30 cellular contexts compared by ENCODE assay signal in the genomic region with DNA sequence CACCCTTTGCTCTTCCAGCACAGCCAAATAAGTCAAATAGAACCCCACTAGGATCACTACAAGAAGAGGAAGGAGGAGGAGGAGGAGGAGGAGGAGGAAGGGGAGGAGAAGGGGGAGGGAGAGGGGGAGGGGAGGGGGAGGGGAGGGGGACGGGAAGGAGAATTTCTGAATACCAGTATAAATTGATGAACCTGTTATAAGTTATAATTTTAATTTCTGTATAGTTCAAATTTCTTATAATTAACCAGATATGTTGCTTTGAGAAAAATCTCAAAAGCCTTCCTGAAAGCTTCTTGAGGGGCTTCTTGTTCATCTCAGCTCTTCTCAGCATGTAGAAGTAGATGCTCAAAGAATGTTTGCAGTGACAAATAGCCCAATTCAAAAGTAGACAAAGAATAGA. TPM values are rescaled to one million over a fixed set of nuclear protein-coding genes. Genes with fewer than 3 reads are reported as not detected.
"Had no signal": no experiment of that assay in that cellular context is flagged by ENCODE, and none has a peak within 500 bp of the region (broad histone marks: within the 10 kb centered on the region; RNA-seq: fewer than 3 reads in every experiment).

No MANE protein-coding gene starts in this region.

- DNase-seq: activated B cell treated with CpG ODN at 0.5 μM for 24 hours; activated CD4-positive, alpha-beta memory T cell treated with anti-CD3 and anti-CD28 coated beads for 36 hours; activated CD4-positive, alpha-beta T cell treated with anti-CD3 and anti-CD28 coated beads for 4 hours; activated CD4-positive, alpha-beta T cell treated with anti-CD3 and anti-CD28 coated beads, Interleukin-2, amount 10 ng/mL, durations not matched to agents 24 days and 14 days; activated CD4-positive, alpha-beta T cell treated with anti-CD3 and anti-CD28 coated beads, Interleukin-2, amount 50 U/mL, for 1 hour; activated CD4-positive, alpha-beta T cell treated with anti-CD3 and anti-CD28 coated beads, Interleukin-2, amount 50 U/mL, for 4 hours; activated CD4-positive, CD25-positive, alpha-beta regulatory T cell treated with anti-CD3 and anti-CD28 coated beads, Interleukin-2, amount 50 U/mL, for 72 hours; activated CD8-positive, alpha-beta memory T cell treated with anti-CD3 and anti-CD28 coated beads, Interleukin-2, amount 50 U/mL, for 4 hours; activated CD8-positive, alpha-beta T cell treated with anti-CD3 and anti-CD28 coated beads for 36 hours; activated effector memory CD4-positive, alpha-beta T cell treated with Interleukin-2 at 50 U/mL for 16 hours; activated gamma-delta T cell; activated naive CD4-positive, alpha-beta T cell treated with anti-CD3 and anti-CD28 coated beads, Interleukin-2, amount 10 ng/mL, durations not matched to agents 7 days and 5 days; activated naive CD4-positive, alpha-beta T cell treated with Interleukin-2 at 50 U/mL for 16 hours; activated naive CD8-positive, alpha-beta T cell treated with anti-CD3 and anti-CD28 coated beads, Interleukin-2, amount 10 ng/mL, durations not matched to agents 7 days and 5 days; activated naive CD8-positive, alpha-beta T cell treated with anti-CD3 and anti-CD28 coated beads, Interleukin-2, amount 50 U/mL, for 24 hours; activated T-cell treated with anti-CD3 and anti-CD28 coated beads, Interleukin-2, amount 50 U/mL, for 24 hours; activated T-cell treated with anti-CD3 and anti-CD28 coated beads, Interleukin-2, amount 50 U/mL, for 48 hours; amygdala; anterior cingulate cortex; caudate nucleus; cerebellar nuclear complex; T-helper 2 cell; T-helper 9 cell had no signal

- FAIRE-seq: bronchial epithelial cell, TTC549 had no signal

- H3K4me3 ChIP-seq: ascending aorta, cardiac muscle cell had no signal

- H3K27ac ChIP-seq: ascending aorta, cardiac muscle cell, VCaP had no signal

- H3K27me3 ChIP-seq: ascending aorta, cardiac muscle cell had no signal

- H3K9me3 ChIP-seq: ascending aorta had no signal

- H3K36me3 ChIP-seq: ascending aorta, cardiac muscle cell had no signal

- ATAC-seq: activated CD8-positive, alpha-beta T cell treated with anti-CD3 and anti-CD28 coated beads for 36 hours; activated naive CD8-positive, alpha-beta T cell treated with anti-CD3 and anti-CD28 coated beads, Interleukin-2, amount 50 U/mL, for 24 hours had no signal

RNA-seq across cellular contexts. Expression of a gene that starts 15.0 kb away (rescaled TPM):
- total RNA-seq: activated CD4-positive, alpha-beta memory T cell treated with anti-CD3 and anti-CD28 coated beads for 36 hours; activated CD4-positive, alpha-beta T cell treated with anti-CD3 and anti-CD28 coated beads, Interleukin-2, amount 10 ng/mL, durations not matched to agents 24 days and 14 days; activated CD8-positive, alpha-beta memory T cell treated with anti-CD3 and anti-CD28 coated beads for 36 hours; activated CD8-positive, alpha-beta T cell treated with anti-CD3 and anti-CD28 coated beads for 36 hours; activated naive CD8-positive, alpha-beta T cell treated with anti-CD3 and anti-CD28 coated beads, Interleukin-2, amount 10 ng/mL, durations not matched to agents 7 days and 5 days; activated T-helper 2 cell treated with anti-CD3 and anti-CD28 coated beads, Interferon-gamma antibody, Interleukin-2, Interleukin-4, amounts not matched to agents 10 μg/mL and 5 μg/mL and 100 μg/mL, durations not matched to agents 14 hours and 24 hours and 36 hours had no signal
